ENCODE assay signal across 10 cellular contexts in genomic region chr1:236844499-236845271, GRCh38. TPM values are rescaled to one million over a fixed set of nuclear protein-coding genes. Genes with fewer than 3 reads are reported as not detected.
A peak's percentile ranks its signal among the peaks of the same experiment; 100 is the strongest.
DNase-seq lines count a peak whose midpoint lies in the region; ATAC-seq and TF ChIP-seq lines count a peak whose summit lies in the region.
"Had no signal": no experiment of that assay in that cellular context is flagged by ENCODE, and none has a peak within 500 bp of the region (broad histone marks: within the 10 kb centered on the region; RNA-seq: fewer than 3 reads in every experiment).

No MANE protein-coding gene starts in this region.

- H3K27ac ChIP-seq in GM23248, result peak overlapping the region; percentile 47

- H3K4me3 ChIP-seq in GM23248 (no peak overlapping the region), astrocyte of the spinal cord (ENCODE audit: low read depth, low read length) (no peak overlapping the region), skeletal muscle cell (ENCODE audit: low read depth, low read length) (no peak overlapping the region)

- H3K9me2 ChIP-seq in GM23248 (ENCODE audit: insufficient read depth), result no peaks in the 10 kb centered on the region

- no peak overlapping the region for H3K4me2 ChIP-seq in GM23248 (ENCODE audit: unreplicated experiment)

- 68 to 70% methylated on average over 5 of the region's 5 CpGs for WGBS in GM23248 (ENCODE audit: low coverage in 1 of 2, low lambda C conversion rate in 2 of 2, missing lambda C conversion rate in 2 of 2), 2 experiments

- H3K9ac ChIP-seq in GM23248, result no peak overlapping the region

- no peaks in the 10 kb centered on the region for H3K27me3 ChIP-seq in GM23248 (replicated peaks; ENCODE audit: insufficient read depth)

- no peaks in the 10 kb centered on the region for H3K9me3 ChIP-seq in GM23248 (ENCODE audit: low read depth)
- H3K9me3 ChIP-seq: Caco-2 had no signal

- DNase-seq in GM23248 (peak; percentile 76), astrocyte of the spinal cord (ENCODE audit: low read depth, low spot score) (peak; percentile 34), hepatic stellate cell (ENCODE audit: low spot score) (peak; percentile 21), skeletal muscle cell (ENCODE audit: low read depth) (peak; percentile 56), DMS 273 (lab: John Stamatoyannopoulos, UW; ENCODE audit: unreplicated experiment) (no peak)
- DNase-seq: activated CD4-positive, alpha-beta T cell treated with anti-CD3 and anti-CD28 coated beads for 36 hours; Caco-2 had no signal

- peaks cover 19% of the 10 kb centered on the region for H3K36me3 ChIP-seq in GM23248 (ENCODE audit: low read depth)

- H4K20me1 ChIP-seq in GM23248 (ENCODE audit: insufficient read depth), result no peaks in the 10 kb centered on the region

- in situ Hi-C loops in GM23248 (cut with MboI) (no loop called here), astrocyte of the spinal cord (cut with HindIII; ENCODE audit: low sequenced_read_pairs) (no loop called here)

- peaks cover 12% of the 10 kb centered on the region for H3K4me1 ChIP-seq in GM23248 (ENCODE audit: insufficient read depth)
- H3K4me1 ChIP-seq: Caco-2 had no signal

- H3K79me2 ChIP-seq in GM23248 (ENCODE audit: insufficient read depth), result no peaks in the 10 kb centered on the region

- H3F3A ChIP-seq in GM23248 (ENCODE audit: insufficient read depth), result peaks cover 19% of the 10 kb centered on the region

- ATAC-seq in GM21723 (IDR thresholded peaks at IDR 0.05; ENCODE audit: unreplicated experiment) (no peak), HG03095 (IDR thresholded peaks at IDR 0.05; ENCODE audit: unreplicated experiment) (no peak), GM18498 (IDR thresholded peaks at IDR 0.05; ENCODE audit: unreplicated experiment) (no peak)
- ATAC-seq: activated CD4-positive, alpha-beta T cell treated with anti-CD3 and anti-CD28 coated beads for 36 hours had no signal

- H2AFZ ChIP-seq in GM23248, result no peak overlapping the region

- no peak for TF ChIP-seq CTCF in astrocyte of the spinal cord (IDR thresholded peaks at IDR 0.05; ENCODE audit: low read depth, low read length)

RNA-seq across cellular contexts. Expression of gene MTR, which starts 49.6 kb away (rescaled TPM):
- total RNA-seq in GM23248 (2014; rRNA removed; shearing (Covaris generic)), result 20.0 and 25.9 TPM in 2 replicates
- polyA plus RNA-seq in GM23248 (2016; fragmentation: Nextera tagmentation; extraction: Ambion mirVana), result 15.9 and 17.2 TPM in 2 replicates
